ENCODE assay signal across 27 cellular contexts in the genomic region with DNA sequence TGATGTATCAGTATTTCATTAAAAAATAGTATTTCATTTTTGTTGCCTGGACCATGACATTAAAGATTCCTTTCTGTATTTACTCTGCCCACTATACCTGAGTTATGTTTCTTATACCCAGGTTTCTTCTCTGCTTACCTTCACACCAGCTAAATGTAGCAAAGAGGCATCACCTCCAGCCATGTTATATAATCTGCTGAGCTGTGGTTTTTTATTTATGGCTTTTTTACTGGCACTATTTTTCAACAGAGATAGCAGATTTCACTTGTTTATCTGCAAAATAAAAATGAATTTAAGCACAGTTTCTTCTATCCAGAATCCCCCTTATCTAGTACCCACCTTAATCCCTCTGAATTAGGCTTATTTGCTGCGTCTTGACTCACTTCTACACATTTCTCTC.
"Had no signal": no experiment of that assay in that cellular context is flagged by ENCODE, and none has a peak within 500 bp of the region (broad histone marks: within the 10 kb centered on the region; RNA-seq: fewer than 3 reads in every experiment).

No MANE protein-coding gene starts in this region.

- H3K4me3 ChIP-seq: stomach, suprapubic skin, testis, thoracic aorta, thyroid gland, tibial artery, tibial nerve, transverse colon, upper lobe of left lung, upper lobe of right lung, uterus, vagina had no signal

- ATAC-seq: stimulated activated effector memory CD8-positive, alpha-beta T cell treated with anti-CD3 and anti-CD28 coated beads, Interleukin-12 subunit alpha, Interleukin-12 subunit beta, amount 100 ng/mL, for 72 hours; stimulated activated memory B cell treated with anti-CD40 and anti-IgM and Interleukin-4, amounts not matched to agents 10 μg/mL and 1 μg/mL and 100 μg/mL, for 72 hours; stimulated activated naive B cell treated with anti-CD40 and anti-IgM and Interleukin-4, amounts not matched to agents 10 μg/mL and 1 μg/mL and 100 μg/mL, for 72 hours; stimulated activated naive CD8-positive, alpha-beta T cell treated with anti-CD3 and anti-CD28 coated beads, Interleukin-15, amount 100 ng/mL, for 72 hours; stimulated activated naive CD8-positive, alpha-beta T cell treated with anti-CD3 and anti-CD28 coated beads, Interleukin-15, Interleukin-2, amounts not matched to agents 100 U/mL and 50 U/mL, for 24 hours; upper lobe of right lung had no signal

- H3K36me3 ChIP-seq: stomach, suprapubic skin, thoracic aorta, thyroid gland, tibial artery, tibial nerve, transverse colon, upper lobe of left lung, upper lobe of right lung, uterus, vagina had no signal

- FAIRE-seq: urothelium cell line had no signal

- H3K9me3 ChIP-seq: stomach, suprapubic skin, testis, thoracic aorta, thyroid gland, tibial artery, transverse colon, upper lobe of left lung, upper lobe of right lung, uterus, vagina had no signal

- H3K27me3 ChIP-seq: stomach, suprapubic skin, testis, thyroid gland, tibial artery, tibial nerve, transverse colon, upper lobe of left lung, upper lobe of right lung, uterus, vagina had no signal

- DNase-seq: stimulated activated CD4-positive, alpha-beta T cell treated with anti-CD3 and anti-CD28 coated beads, Interleukin-2, amount 100 ng/mL, for 48 hours; stimulated activated CD4-positive, alpha-beta T cell treated with anti-CD3 and anti-CD28 coated beads, Interleukin-4, amount 100 ng/mL, for 1 hour; stimulated activated CD4-positive, alpha-beta T cell treated with anti-CD3 and anti-CD28 coated beads, Interleukin-4, amount 100 ng/mL, for 24 hours; stimulated activated CD4-positive, alpha-beta T cell treated with anti-CD3 and anti-CD28 coated beads, Interleukin-4, amount 100 ng/mL, for 4 hours; stimulated activated CD8-positive, alpha-beta memory T cell treated with anti-CD3 and anti-CD28 coated beads, Interleukin-4, amount 100 ng/mL, for 48 hours; stimulated activated naive B cell treated with anti-CD40 and anti-IgM and Interleukin-4, amounts not matched to agents 10 μg/mL and 1 μg/mL and 100 μg/mL, for 72 hours; stimulated activated naive CD4-positive, alpha-beta T cell; stimulated activated naive CD4-positive, alpha-beta T cell treated with Interleukin-2 at 50 U/mL for 16 hours; stimulated activated naive CD8-positive, alpha-beta T cell treated with anti-CD3 and anti-CD28 coated beads, Interleukin-15, amount 100 ng/mL, for 72 hours; stimulated activated naive CD8-positive, alpha-beta T cell treated with anti-CD3 and anti-CD28 coated beads, Interleukin-15, Interleukin-2, amounts not matched to agents 100 U/mL and 50 U/mL, for 24 hours; stomach; substantia nigra; testis; thyroid gland; tibial artery; transverse colon; trophoblast cell; upper lobe of left lung; upper lobe of right lung; uterus had no signal

- H3K4me1 ChIP-seq: stomach, suprapubic skin, testis, tibial artery, tibial nerve, transverse colon, upper lobe of left lung, upper lobe of right lung, uterus, vagina had no signal

- H3K27ac ChIP-seq: stomach, suprapubic skin, testis, thoracic aorta, thyroid gland, tibial artery, tibial nerve, transverse colon, upper lobe of left lung, upper lobe of right lung, uterus, vagina had no signal
